Comparison of ENCODE assay signal across 33 cellular contexts in genomic region chr12:64440100-64440499, GRCh38. TPM values are rescaled to one million over a fixed set of nuclear protein-coding genes. Genes with fewer than 3 reads are reported as not detected.
"Had no signal": no experiment of that assay in that cellular context is flagged by ENCODE, and none has a peak within 500 bp of the region (broad histone marks: within the 10 kb centered on the region; RNA-seq: fewer than 3 reads in every experiment).

No MANE protein-coding gene starts in this region.

- H3K4me3 ChIP-seq: adrenal gland, body of pancreas, esophagus muscularis mucosa, gastrocnemius medialis, heart left ventricle had no signal

- ATAC-seq: activated CD4-positive, CD25-positive, alpha-beta regulatory T cell treated with anti-CD3 and anti-CD28 coated beads, Interleukin-2, amount 50 U/mL, for 24 hours; activated CD8-positive, alpha-beta T cell treated with anti-CD3 and anti-CD28 coated beads for 36 hours; activated naive CD8-positive, alpha-beta T cell treated with anti-CD3 and anti-CD28 coated beads, Interleukin-2, amount 50 U/mL, for 24 hours; activated T-cell treated with anti-CD3 and anti-CD28 coated beads, Interleukin-2, amount 50 U/mL, for 4 hours; body of pancreas; effector memory CD8-positive, alpha-beta T cell; foreskin keratinocyte; gastrocnemius medialis; heart left ventricle had no signal

- FAIRE-seq: colon had no signal

- H3K9me3 Mint-ChIP-seq: activated B cell treated with CpG ODN at 0.5 μM for 24 hours; activated CD8-positive, alpha-beta T cell treated with anti-CD3 and anti-CD28 coated beads for 36 hours; activated naive CD4-positive, alpha-beta T cell treated with anti-CD3 and anti-CD28 coated beads, Interleukin-2, amount 50 U/mL, for 24 hours; activated naive CD8-positive, alpha-beta T cell treated with anti-CD3 and anti-CD28 coated beads for 36 hours; activated naive CD8-positive, alpha-beta T cell treated with anti-CD3 and anti-CD28 coated beads, Interleukin-2, amount 50 U/mL, for 24 hours; activated T-cell treated with anti-CD3 and anti-CD28 coated beads, Interleukin-2, amount 50 U/mL, for 4 hours; effector memory CD8-positive, alpha-beta T cell; T-helper 2 cell treated with Interferon-gamma antibody and Interleukin-4, amounts not matched to agents 5 μg/mL and 100 μg/mL, for 36 hours had no signal

- H3K9me3 ChIP-seq: adrenal gland, body of pancreas, esophagus muscularis mucosa, gastrocnemius medialis, heart left ventricle had no signal

- H3K27me3 ChIP-seq: adrenal gland, body of pancreas, esophagus muscularis mucosa, foreskin keratinocyte, gastrocnemius medialis, heart left ventricle had no signal

- H3K27me3 Mint-ChIP-seq: activated B cell treated with CpG ODN at 0.5 μM for 24 hours; activated CD8-positive, alpha-beta T cell treated with anti-CD3 and anti-CD28 coated beads for 36 hours; activated naive CD4-positive, alpha-beta T cell treated with anti-CD3 and anti-CD28 coated beads, Interleukin-2, amount 50 U/mL, for 24 hours; activated naive CD8-positive, alpha-beta T cell treated with anti-CD3 and anti-CD28 coated beads for 36 hours; activated naive CD8-positive, alpha-beta T cell treated with anti-CD3 and anti-CD28 coated beads, Interleukin-2, amount 50 U/mL, for 24 hours; effector memory CD8-positive, alpha-beta T cell had no signal

- DNase-seq: activated B cell treated with CpG ODN at 0.5 μM for 24 hours; activated CD4-positive, alpha-beta T cell treated with anti-CD3 and anti-CD28 coated beads for 48 hours; activated CD4-positive, alpha-beta T cell treated with anti-CD3 and anti-CD28 coated beads, Interleukin-2, amount 50 U/mL, for 1 hour; activated CD4-positive, alpha-beta T cell treated with anti-CD3 and anti-CD28 coated beads, Interleukin-2, amount 50 U/mL, for 48 hours; activated CD8-positive, alpha-beta memory T cell treated with anti-CD3 and anti-CD28 coated beads for 24 hours; activated CD8-positive, alpha-beta T cell treated with anti-CD3 and anti-CD28 coated beads for 36 hours; activated gamma-delta T cell; activated naive CD4-positive, alpha-beta T cell; activated naive CD8-positive, alpha-beta T cell treated with anti-CD3 and anti-CD28 coated beads for 36 hours; activated naive CD8-positive, alpha-beta T cell treated with anti-CD3 and anti-CD28 coated beads, Interleukin-2, amount 50 U/mL, for 24 hours; activated T-cell treated with anti-CD3 and anti-CD28 coated beads, Interleukin-2, amount 50 U/mL, for 4 hours; adrenal gland; amygdala; aorta; body of pancreas; caudate nucleus; cortex of kidney; dermis blood vessel endothelial cell; effector CD4-positive, alpha-beta T cell; effector memory CD8-positive, alpha-beta T cell; erythroblast; foreskin keratinocyte; gastrocnemius medialis; glutamatergic neuron; heart left ventricle; hypothalamus; T1000; WERI-Rb-1 had no signal

- H3K27ac ChIP-seq: adrenal gland, body of pancreas, esophagus muscularis mucosa, foreskin keratinocyte, gastrocnemius medialis, heart left ventricle, WERI-Rb-1 had no signal

- H3K4me3 Mint-ChIP-seq: activated B cell treated with CpG ODN at 0.5 μM for 24 hours; activated CD8-positive, alpha-beta T cell treated with anti-CD3 and anti-CD28 coated beads for 36 hours; activated naive CD4-positive, alpha-beta T cell treated with anti-CD3 and anti-CD28 coated beads, Interleukin-2, amount 50 U/mL, for 24 hours; activated naive CD8-positive, alpha-beta T cell treated with anti-CD3 and anti-CD28 coated beads for 36 hours; activated naive CD8-positive, alpha-beta T cell treated with anti-CD3 and anti-CD28 coated beads, Interleukin-2, amount 50 U/mL, for 24 hours; activated T-cell treated with anti-CD3 and anti-CD28 coated beads, Interleukin-2, amount 50 U/mL, for 4 hours; effector memory CD8-positive, alpha-beta T cell; T-helper 2 cell treated with Interferon-gamma antibody and Interleukin-4, amounts not matched to agents 5 μg/mL and 100 μg/mL, for 36 hours had no signal

- H3K27ac Mint-ChIP-seq: activated B cell treated with CpG ODN at 0.5 μM for 24 hours; activated naive CD4-positive, alpha-beta T cell treated with anti-CD3 and anti-CD28 coated beads, Interleukin-2, amount 50 U/mL, for 24 hours; activated naive CD8-positive, alpha-beta T cell treated with anti-CD3 and anti-CD28 coated beads for 36 hours; activated naive CD8-positive, alpha-beta T cell treated with anti-CD3 and anti-CD28 coated beads, Interleukin-2, amount 50 U/mL, for 24 hours; effector memory CD8-positive, alpha-beta T cell; T-helper 2 cell treated with Interferon-gamma antibody and Interleukin-4, amounts not matched to agents 5 μg/mL and 100 μg/mL, for 36 hours had no signal

- H3K4me1 ChIP-seq: adrenal gland, body of pancreas, esophagus muscularis mucosa, foreskin keratinocyte, gastrocnemius medialis, heart left ventricle had no signal

RNA-seq across cellular contexts. Expression of gene C12orf56, which starts 49.5 kb away (rescaled TPM):
- total RNA-seq: activated B cell treated with CpG ODN at 0.5 μM for 24 hours; activated CD8-positive, alpha-beta T cell treated with anti-CD3 and anti-CD28 coated beads for 36 hours; activated naive CD8-positive, alpha-beta T cell treated with anti-CD3 and anti-CD28 coated beads for 36 hours; activated T-cell treated with anti-CD3 and anti-CD28 coated beads, Interleukin-2, amount 50 U/mL, for 4 hours; adrenal gland; aorta; body of pancreas; gastrocnemius medialis; heart left ventricle had no signal
- polyA plus RNA-seq: heart left ventricle had no signal
